ENCODE assay signal across 10 cellular contexts in the genomic region with DNA sequence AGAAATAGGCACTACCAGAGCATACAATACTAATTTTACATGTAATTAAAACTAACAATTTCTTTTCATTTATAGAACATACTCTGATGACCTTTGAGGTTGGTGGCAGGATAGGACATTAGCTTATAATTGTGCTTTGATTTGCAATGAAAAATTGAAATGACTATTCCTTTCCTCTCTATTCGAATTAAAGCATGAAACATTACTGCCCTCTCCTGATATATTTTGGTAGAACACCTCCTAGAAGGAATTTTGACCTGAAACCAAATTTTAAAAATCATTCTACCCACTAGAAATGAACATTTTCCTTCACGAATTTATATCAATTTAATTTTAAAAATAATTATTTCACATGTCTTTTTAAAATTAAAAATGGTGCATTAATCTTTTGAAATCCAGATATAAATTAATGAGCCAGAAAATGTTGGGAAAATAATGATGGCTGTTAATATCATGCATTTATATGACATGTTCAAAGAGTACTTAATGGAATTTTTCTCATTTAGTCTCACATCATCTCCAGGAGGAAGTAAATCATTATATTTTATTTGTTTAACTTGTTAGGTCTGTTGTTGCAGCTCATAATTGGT.
A peak's percentile ranks its signal among the peaks of the same experiment; 100 is the strongest.
DNase-seq lines count a peak whose midpoint lies in the region; ATAC-seq and TF ChIP-seq lines count a peak whose summit lies in the region.
"Had no signal": no experiment of that assay in that cellular context is flagged by ENCODE, and none has a peak within 500 bp of the region (broad histone marks: within the 10 kb centered on the region; RNA-seq: fewer than 3 reads in every experiment).

No MANE protein-coding gene starts in this region.

- no peaks in the 10 kb centered on the region for H3K4me1 Mint-ChIP-seq in stimulated activated naive B cell treated with anti-CD40 and anti-IgM and Interleukin-4, amounts not matched to agents 10 μg/mL and 1 μg/mL and 100 μg/mL, for 72 hours

- H3K9me3 ChIP-seq in stomach, result no peaks in the 10 kb centered on the region
- H3K9me3 ChIP-seq: SJCRH30 had no signal

- ATAC-seq in stimulated activated naive B cell treated with anti-CD40 and anti-IgM and Interleukin-4, amounts not matched to agents 10 μg/mL and 1 μg/mL and 100 μg/mL, for 72 hours (replicated peaks), result no peak
- ATAC-seq: left ventricle myocardium superior had no signal

- TF ChIP-seq EP300 in stomach (IDR thresholded peaks at IDR 0.05), result no peak

- H3K27ac Mint-ChIP-seq in stimulated activated naive B cell treated with anti-CD40 and anti-IgM and Interleukin-4, amounts not matched to agents 10 μg/mL and 1 μg/mL and 100 μg/mL, for 72 hours, result no peak overlapping the region

- 0 to 3% (median 1%) methylated on average over 2 of the region's 2 CpGs for WGBS in stomach, 5 donors

- peaks cover 0 to 7% (median 0%) of the 10 kb centered on the region in 4 donors for H3K4me1 ChIP-seq in stomach
- H3K4me1 ChIP-seq: SJCRH30 had no signal

- H3K4me3 Mint-ChIP-seq in stimulated activated naive B cell treated with anti-CD40 and anti-IgM and Interleukin-4, amounts not matched to agents 10 μg/mL and 1 μg/mL and 100 μg/mL, for 72 hours, result no peak overlapping the region

- peak in 4 of 7 experiments; percentile 14 to 49 (median 32) for TF ChIP-seq CTCF in stomach (IDR thresholded peaks at IDR 0.05)

- no peaks in the 10 kb centered on the region for H3K36me3 ChIP-seq in stomach
- H3K36me3 ChIP-seq: SJCRH30 had no signal

- H3K9me3 Mint-ChIP-seq in stimulated activated naive B cell treated with anti-CD40 and anti-IgM and Interleukin-4, amounts not matched to agents 10 μg/mL and 1 μg/mL and 100 μg/mL, for 72 hours, result peaks cover 3% of the 10 kb centered on the region in 2 donors

- DNase-seq in NCI-H510A treated with DMSO at 0.1 percent for 48 hours (lab: John Stamatoyannopoulos, UW), result peak; percentile 45
- DNase-seq in NCI-H510A (lab: John Stamatoyannopoulos, UW), result no peak
- DNase-seq in NCI-H774 (lab: John Stamatoyannopoulos, UW), result peak; percentile 16
- peak; percentile 63 for DNase-seq in fibroblast of peridontal ligament (ENCODE audit: extremely low read depth)
- no peak for DNase-seq in stomach
- no peak for DNase-seq in stimulated activated naive B cell treated with anti-CD40 and anti-IgM and Interleukin-4, amounts not matched to agents 10 μg/mL and 1 μg/mL and 100 μg/mL, for 72 hours
- DNase-seq in activated effector memory CD4-positive, alpha-beta T cell treated with anti-CD3 and anti-CD28 coated beads, Interleukin-2, amount 50 U/mL, for 16 hours, result no peak
- DNase-seq in COLO668 (lab: John Stamatoyannopoulos, UW; ENCODE audit: unreplicated experiment), result no peak
- DNase-seq: left ventricle myocardium superior had no signal

- no peaks in the 10 kb centered on the region for H3K36me3 Mint-ChIP-seq in stimulated activated naive B cell treated with anti-CD40 and anti-IgM and Interleukin-4, amounts not matched to agents 10 μg/mL and 1 μg/mL and 100 μg/mL, for 72 hours

- TF ChIP-seq POLR2A in stomach (IDR thresholded peaks at IDR 0.05), result no peak

- no peaks in the 10 kb centered on the region for H3K27me3 ChIP-seq in stomach
- H3K27me3 ChIP-seq: SJCRH30 had no signal

- H3K4me3 ChIP-seq in stomach, result no peak overlapping the region
- H3K4me3 ChIP-seq: SJCRH30 had no signal

- no peaks in the 10 kb centered on the region for H3K27me3 Mint-ChIP-seq in stimulated activated naive B cell treated with anti-CD40 and anti-IgM and Interleukin-4, amounts not matched to agents 10 μg/mL and 1 μg/mL and 100 μg/mL, for 72 hours

- intact Hi-C loops in stomach (cut with DNase I; ENCODE audit: low total_unique reads), result no loop called here

- H3K27ac ChIP-seq in stomach, result no peak overlapping the region
- H3K27ac ChIP-seq: SJCRH30 had no signal

Comparison
In these comparisons a context has a peak if more than half of its experiments do, and no peak if none do; other contexts are left out.
1. DNase-seq: peak in NCI-H510A treated with DMSO at 0.1 percent for 48 hours (single experiment), NCI-H774 (single experiment) and fibroblast of peridontal ligament (single experiment); none in NCI-H510A (single experiment), stomach (single experiment), stimulated activated naive B cell treated with anti-CD40 and anti-IgM and Interleukin-4, amounts not matched to agents 10 μg/mL and 1 μg/mL and 100 μg/mL, for 72 hours (single experiment), activated effector memory CD4-positive, alpha-beta T cell treated with anti-CD3 and anti-CD28 coated beads, Interleukin-2, amount 50 U/mL, for 16 hours (single experiment) and COLO668 (single experiment).